Comparison of ENCODE assay signal across 28 cellular contexts in genomic region chr7:101553018-101553770, GRCh38.
DNase-seq lines count a peak whose midpoint lies in the region; ATAC-seq and TF ChIP-seq lines count a peak whose summit lies in the region.
"Had no signal": no experiment of that assay in that cellular context is flagged by ENCODE, and none has a peak within 500 bp of the region (broad histone marks: within the 10 kb centered on the region; RNA-seq: fewer than 3 reads in every experiment).

No MANE protein-coding gene starts in this region.

- H3K27ac ChIP-seq in endodermal cell (ENCODE audit: low read depth, low read length) (no peak overlapping the region), transverse colon (no peak overlapping the region)
- H3K27ac ChIP-seq: foreskin keratinocyte, GM23248, hepatocyte, psoas muscle, testis, WERI-Rb-1 had no signal

- no peaks in the 10 kb centered on the region for H3K4me1 Mint-ChIP-seq in activated CD8-positive, alpha-beta memory T cell treated with anti-CD3 and anti-CD28 coated beads, Interleukin-2, amount 10 ng/mL, durations not matched to agents 7 days and 5 days
- no peaks in the 10 kb centered on the region for H3K4me1 Mint-ChIP-seq in endodermal cell
- H3K4me1 Mint-ChIP-seq: central memory CD8-positive, alpha-beta T cell; immature natural killer cell had no signal

- CTCF ChIA-PET in activated CD8-positive, alpha-beta memory T cell treated with anti-CD3 and anti-CD28 coated beads, Interleukin-2, amount 10 ng/mL, durations not matched to agents 7 days and 5 days (lab: Charles Lee), result no interaction called here

- H3K27me3 ChIP-seq in endodermal cell (ENCODE audit: control insufficient read depth, insufficient read depth, low read length, poor library complexity, severe bottlenecking) (no peaks in the 10 kb centered on the region), transverse colon (no peaks in the 10 kb centered on the region)
- H3K27me3 ChIP-seq: BE2C, foreskin keratinocyte, hepatocyte, testis had no signal

- H3K4me3 Mint-ChIP-seq in activated CD8-positive, alpha-beta memory T cell treated with anti-CD3 and anti-CD28 coated beads, Interleukin-2, amount 10 ng/mL, durations not matched to agents 7 days and 5 days, result no peak overlapping the region
- H3K4me3 Mint-ChIP-seq in endodermal cell, result no peak overlapping the region
- H3K4me3 Mint-ChIP-seq: central memory CD8-positive, alpha-beta T cell; immature natural killer cell; neural crest cell had no signal

- H3K4me3 ChIP-seq in endodermal cell (ENCODE audit: low read length) (no peak overlapping the region), transverse colon (no peak overlapping the region)
- H3K4me3 ChIP-seq: GM23248, hepatocyte, psoas muscle, testis had no signal

- ATAC-seq in activated CD8-positive, alpha-beta memory T cell treated with anti-CD3 and anti-CD28 coated beads, Interleukin-2, amount 10 ng/mL, durations not matched to agents 7 days and 5 days, result no peak
- ATAC-seq in GM18873 (IDR thresholded peaks at IDR 0.05; ENCODE audit: low FRiP score, unreplicated experiment) (no peak), HG02840 (IDR thresholded peaks at IDR 0.05; ENCODE audit: low FRiP score, unreplicated experiment) (no peak), HG03432 (IDR thresholded peaks at IDR 0.05; ENCODE audit: unreplicated experiment) (no peak)
- ATAC-seq: activated naive CD4-positive, alpha-beta T cell treated with anti-CD3 and anti-CD28 coated beads, Interleukin-2, amount 50 U/mL, for 72 hours; foreskin keratinocyte; left ventricle myocardium superior; psoas muscle had no signal

- peak; percentile 13 for DNase-seq in activated CD8-positive, alpha-beta memory T cell treated with anti-CD3 and anti-CD28 coated beads, Interleukin-2, amount 50 U/mL, for 48 hours
- no peak for DNase-seq in activated CD8-positive, alpha-beta memory T cell treated with anti-CD3 and anti-CD28 coated beads, Interleukin-2, amount 10 ng/mL, durations not matched to agents 7 days and 5 days
- DNase-seq in GM20000 (ENCODE audit: low spot score) (peak; percentile 6), endodermal cell (peak; percentile 43), transverse colon (peak; percentile 4)
- DNase-seq: 8988T; activated CD4-positive, alpha-beta T cell treated with anti-CD3 and anti-CD28 coated beads, Interleukin-2, amount 50 U/mL, for 48 hours; activated T-cell treated with anti-CD3 and anti-CD28 coated beads for 4 hours; BE2C; foreskin keratinocyte; GM23248; immature natural killer cell; KBM-7; left ventricle myocardium superior; MM.1S; NCI-H1436; NCI-H524 treated with DMSO at 0.1 percent for 48 hours; stimulated activated CD4-positive, alpha-beta T cell treated with anti-CD3 and anti-CD28 coated beads, Interleukin-1b, Interleukin-23, amount 100 ng/mL, for 48 hours; testis; WERI-Rb-1 had no signal

- H3K9me3 ChIP-seq in endodermal cell (ENCODE audit: control insufficient read depth, low read length) (no peaks in the 10 kb centered on the region), transverse colon (no peaks in the 10 kb centered on the region)
- H3K9me3 ChIP-seq: BE2C, psoas muscle, testis had no signal

- 88 to 89% methylated on average over 16 to 23 of the region's 23 CpGs for WGBS in endodermal cell (ENCODE audit: insufficient coverage in 1 of 2, insufficient read length in 1 of 2), 2 experiments
- WGBS in transverse colon (ENCODE audit: low coverage in 1 of 2), 2 donors, result 86 to 100% methylated on average over 1 to 23 of the region's 23 CpGs

- no peak for TF ChIP-seq POLR2A in transverse colon (IDR thresholded peaks at IDR 0.05)

- H3K4me1 ChIP-seq in endodermal cell (ENCODE audit: control insufficient read depth, insufficient read depth, low read length), result no peaks in the 10 kb centered on the region
- no peaks in the 10 kb centered on the region for H3K4me1 ChIP-seq in transverse colon
- H3K4me1 ChIP-seq: BE2C, foreskin keratinocyte, psoas muscle had no signal

- TF ChIP-seq EP300 in transverse colon (IDR thresholded peaks at IDR 0.05; ENCODE audit: low read depth), result no peak

- no peak for TF ChIP-seq CTCF in GM20000 (IDR thresholded peaks at IDR 0.05; ENCODE audit: extremely low read depth, missing control alignments)
- TF ChIP-seq CTCF in endodermal cell (conservative IDR thresholded peaks at IDR 0.05), result no peak
- TF ChIP-seq CTCF in transverse colon (IDR thresholded peaks at IDR 0.05), result no peak

- no peak overlapping the region for H3K27ac Mint-ChIP-seq in activated CD8-positive, alpha-beta memory T cell treated with anti-CD3 and anti-CD28 coated beads, Interleukin-2, amount 10 ng/mL, durations not matched to agents 7 days and 5 days
- no peak overlapping the region for H3K27ac Mint-ChIP-seq in endodermal cell
- H3K27ac Mint-ChIP-seq: activated naive CD4-positive, alpha-beta T cell treated with anti-CD3 and anti-CD28 coated beads, Interleukin-2, amount 50 U/mL, for 72 hours; immature natural killer cell had no signal

- no peak overlapping the region for H3K9ac ChIP-seq in endodermal cell (ENCODE audit: extremely low read depth, low read length, poor library complexity, severe bottlenecking)
- H3K9ac ChIP-seq: GM23248 had no signal

- H3K36me3 ChIP-seq in endodermal cell (ENCODE audit: control insufficient read depth, insufficient read depth, low read length), result peaks cover 7% of the 10 kb centered on the region
- H3K36me3 ChIP-seq in transverse colon, result no peaks in the 10 kb centered on the region
- H3K36me3 ChIP-seq: BE2C, WERI-Rb-1 had no signal

- no peaks in the 10 kb centered on the region for H3K9me3 Mint-ChIP-seq in activated CD8-positive, alpha-beta memory T cell treated with anti-CD3 and anti-CD28 coated beads, Interleukin-2, amount 10 ng/mL, durations not matched to agents 7 days and 5 days (ENCODE audit: low read depth)
- no peaks in the 10 kb centered on the region for H3K9me3 Mint-ChIP-seq in endodermal cell
- H3K9me3 Mint-ChIP-seq: activated naive CD4-positive, alpha-beta T cell treated with anti-CD3 and anti-CD28 coated beads, Interleukin-2, amount 50 U/mL, for 72 hours; central memory CD8-positive, alpha-beta T cell; immature natural killer cell; neural crest cell had no signal

- intact Hi-C loops in transverse colon (cut with DNase I; ENCODE audit: low total_unique reads), result no loop called here

- H3K27me3 Mint-ChIP-seq in activated CD8-positive, alpha-beta memory T cell treated with anti-CD3 and anti-CD28 coated beads, Interleukin-2, amount 10 ng/mL, durations not matched to agents 7 days and 5 days, result no peaks in the 10 kb centered on the region
- H3K27me3 Mint-ChIP-seq in endodermal cell (ENCODE audit: insufficient read depth), result no peaks in the 10 kb centered on the region

- in situ Hi-C loops in transverse colon (cut with MboI; ENCODE audit: low pct_ligation_motif_present in 1 of 4, low pct_unique_long_range_greater_than_20kb in 1 of 4, low sequenced_read_pairs in 3 of 4), result no loop called here

- H3K36me3 Mint-ChIP-seq in activated CD8-positive, alpha-beta memory T cell treated with anti-CD3 and anti-CD28 coated beads, Interleukin-2, amount 10 ng/mL, durations not matched to agents 7 days and 5 days, result no peaks in the 10 kb centered on the region
- peaks cover 12% of the 10 kb centered on the region for H3K36me3 Mint-ChIP-seq in endodermal cell (ENCODE audit: low read depth)
- H3K36me3 Mint-ChIP-seq: activated naive CD4-positive, alpha-beta T cell treated with anti-CD3 and anti-CD28 coated beads, Interleukin-2, amount 50 U/mL, for 72 hours; immature natural killer cell had no signal
